In genomic region chr3:153835540-153835939, GRCh38 we compare ENCODE assay signal across 15 cellular contexts.
A peak's percentile ranks its signal among the peaks of the same experiment; 100 is the strongest.
DNase-seq lines count a peak whose midpoint lies in the region; ATAC-seq and TF ChIP-seq lines count a peak whose summit lies in the region.
"Had no signal": no experiment of that assay in that cellular context is flagged by ENCODE, and none has a peak within 500 bp of the region (broad histone marks: within the 10 kb centered on the region; RNA-seq: fewer than 3 reads in every experiment).

No MANE protein-coding gene starts in this region.

- peak; percentile 73 for ATAC-seq in GM21529 (IDR thresholded peaks at IDR 0.05; ENCODE audit: unreplicated experiment)
- peak; percentile 58 for ATAC-seq in HG03378 (IDR thresholded peaks at IDR 0.05; ENCODE audit: unreplicated experiment)
- ATAC-seq in HG03280 (IDR thresholded peaks at IDR 0.05; ENCODE audit: unreplicated experiment) = no peak
- ATAC-seq in omental fat pad (ENCODE audit: low FRiP score) = no peak
- ATAC-seq: activated CD8-positive, alpha-beta memory T cell treated with anti-CD3 and anti-CD28 coated beads, Interleukin-2, amount 10 ng/mL, durations not matched to agents 7 days and 5 days; Right ventricle myocardium inferior; stimulated activated effector memory CD8-positive, alpha-beta T cell treated with anti-CD3 and anti-CD28 coated beads, Interleukin-12 subunit alpha, Interleukin-12 subunit beta, amount 100 ng/mL, for 72 hours had no signal

- no peaks in the 10 kb centered on the region for H3K36me3 Mint-ChIP-seq in activated CD4-positive, alpha-beta T cell treated with anti-CD3 and anti-CD28 coated beads, Interleukin-2, amount 10 ng/mL, durations not matched to agents 7 days and 5 days (ENCODE audit: low read depth)
- H3K36me3 Mint-ChIP-seq: activated CD8-positive, alpha-beta memory T cell treated with anti-CD3 and anti-CD28 coated beads, Interleukin-2, amount 10 ng/mL, durations not matched to agents 7 days and 5 days; stimulated activated effector memory CD8-positive, alpha-beta T cell treated with anti-CD3 and anti-CD28 coated beads, Interleukin-12 subunit alpha, Interleukin-12 subunit beta, amount 100 ng/mL, for 72 hours had no signal

- no peaks in the 10 kb centered on the region for H3K9me3 Mint-ChIP-seq in activated CD4-positive, alpha-beta T cell treated with anti-CD3 and anti-CD28 coated beads, Interleukin-2, amount 10 ng/mL, durations not matched to agents 7 days and 5 days
- H3K9me3 Mint-ChIP-seq: stimulated activated effector memory CD8-positive, alpha-beta T cell treated with anti-CD3 and anti-CD28 coated beads, Interleukin-12 subunit alpha, Interleukin-12 subunit beta, amount 100 ng/mL, for 72 hours had no signal

- no peaks in the 10 kb centered on the region for H4K20me1 ChIP-seq in osteoblast (ENCODE audit: insufficient read depth, low read length)

- no peaks in the 10 kb centered on the region for H3K27me3 ChIP-seq in osteoblast (ENCODE audit: insufficient read depth, low read length)

- CTCF ChIA-PET in activated CD4-positive, alpha-beta T cell treated with anti-CD3 and anti-CD28 coated beads, Interleukin-2, amount 10 ng/mL, durations not matched to agents 7 days and 5 days (lab: Charles Lee) = no interaction called here

- TF ChIP-seq CTCF in GM12865 (IDR thresholded peaks at IDR 0.05; ENCODE audit: insufficient read depth, low read depth, low read length, missing control alignments) (peak; percentile 9), fibroblast of mammary gland (conservative IDR thresholded peaks at IDR 0.05; ENCODE audit: control insufficient read depth, insufficient read depth, low read depth, low read length) (peak; percentile 21), osteoblast (IDR thresholded peaks at IDR 0.05; ENCODE audit: extremely low read depth, low read depth, low read length) (no peak), omental fat pad (IDR thresholded peaks at IDR 0.05) (no peak)

- no peak overlapping the region for H3K27ac Mint-ChIP-seq in activated CD4-positive, alpha-beta T cell treated with anti-CD3 and anti-CD28 coated beads, Interleukin-2, amount 10 ng/mL, durations not matched to agents 7 days and 5 days
- H3K27ac Mint-ChIP-seq: activated CD8-positive, alpha-beta memory T cell treated with anti-CD3 and anti-CD28 coated beads, Interleukin-2, amount 10 ng/mL, durations not matched to agents 7 days and 5 days; stimulated activated effector memory CD8-positive, alpha-beta T cell treated with anti-CD3 and anti-CD28 coated beads, Interleukin-12 subunit alpha, Interleukin-12 subunit beta, amount 100 ng/mL, for 72 hours had no signal

- DNase-seq in GM12865 (ENCODE audit: low read depth) (peak; percentile 18), fibroblast of mammary gland (ENCODE audit: low read depth) (peak; percentile 17), osteoblast (ENCODE audit: insufficient read length, low spot score, missing footprints) (no peak), omental fat pad (ENCODE audit: low spot score) (no peak)
- DNase-seq in activated CD4-positive, alpha-beta T cell treated with anti-CD3 and anti-CD28 coated beads, Interleukin-2, amount 10 ng/mL, durations not matched to agents 7 days and 5 days = no peak
- DNase-seq: activated CD8-positive, alpha-beta memory T cell treated with anti-CD3 and anti-CD28 coated beads, Interleukin-2, amount 10 ng/mL, durations not matched to agents 7 days and 5 days; cerebellar nuclear complex; NCI-H1092 treated with DMSO at 0.1 percent for 48 hours had no signal

- no peaks in the 10 kb centered on the region for H3K4me1 ChIP-seq in osteoblast (ENCODE audit: insufficient read depth, low read length)
- H3K4me1 ChIP-seq: prostate gland had no signal

- H2AFZ ChIP-seq in osteoblast (ENCODE audit: low read length) = no peak overlapping the region

- H3K4me2 ChIP-seq in osteoblast (ENCODE audit: insufficient read depth, low read length) = no peak overlapping the region

- POLR2A ChIA-PET in activated CD4-positive, alpha-beta T cell treated with anti-CD3 and anti-CD28 coated beads, Interleukin-2, amount 10 ng/mL, durations not matched to agents 7 days and 5 days (lab: Charles Lee) = no interaction called here

- no peak overlapping the region for H3K4me3 ChIP-seq in GM12865 (ENCODE audit: low read depth, low read length)
- H3K4me3 ChIP-seq in fibroblast of mammary gland (ENCODE audit: control insufficient read depth, low read depth, low read length) = no peak overlapping the region
- no peak overlapping the region for H3K4me3 ChIP-seq in osteoblast (ENCODE audit: insufficient read depth, low read length)
- H3K4me3 ChIP-seq: prostate gland had no signal

- H3K27me3 Mint-ChIP-seq in activated CD4-positive, alpha-beta T cell treated with anti-CD3 and anti-CD28 coated beads, Interleukin-2, amount 10 ng/mL, durations not matched to agents 7 days and 5 days = no peaks in the 10 kb centered on the region

- no peaks in the 10 kb centered on the region for H3K9me3 ChIP-seq in osteoblast (ENCODE audit: low read depth, low read length)
- H3K9me3 ChIP-seq: prostate gland had no signal

- H3K4me3 Mint-ChIP-seq in activated CD4-positive, alpha-beta T cell treated with anti-CD3 and anti-CD28 coated beads, Interleukin-2, amount 10 ng/mL, durations not matched to agents 7 days and 5 days = no peak overlapping the region
- H3K4me3 Mint-ChIP-seq: activated CD8-positive, alpha-beta memory T cell treated with anti-CD3 and anti-CD28 coated beads, Interleukin-2, amount 10 ng/mL, durations not matched to agents 7 days and 5 days; stimulated activated effector memory CD8-positive, alpha-beta T cell treated with anti-CD3 and anti-CD28 coated beads, Interleukin-12 subunit alpha, Interleukin-12 subunit beta, amount 100 ng/mL, for 72 hours had no signal

- no peaks in the 10 kb centered on the region for H3K4me1 Mint-ChIP-seq in activated CD4-positive, alpha-beta T cell treated with anti-CD3 and anti-CD28 coated beads, Interleukin-2, amount 10 ng/mL, durations not matched to agents 7 days and 5 days
- H3K4me1 Mint-ChIP-seq: activated CD8-positive, alpha-beta memory T cell treated with anti-CD3 and anti-CD28 coated beads, Interleukin-2, amount 10 ng/mL, durations not matched to agents 7 days and 5 days; stimulated activated effector memory CD8-positive, alpha-beta T cell treated with anti-CD3 and anti-CD28 coated beads, Interleukin-12 subunit alpha, Interleukin-12 subunit beta, amount 100 ng/mL, for 72 hours had no signal

- no peak overlapping the region for H3K27ac ChIP-seq in osteoblast (ENCODE audit: low read depth, low read length)
- H3K27ac ChIP-seq: epithelial cell of prostate, prostate gland had no signal

- H3K79me2 ChIP-seq in osteoblast (ENCODE audit: insufficient read depth, low read length) = no peaks in the 10 kb centered on the region

- no peaks in the 10 kb centered on the region for H3K36me3 ChIP-seq in osteoblast (ENCODE audit: insufficient read depth, low read length)
- H3K36me3 ChIP-seq: prostate gland had no signal

Comparison
In these comparisons a context has a peak if more than half of its experiments do, and no peak if none do; other contexts are left out.
1. DNase-seq: peak in GM12865 (single experiment) and fibroblast of mammary gland (single experiment); none in activated CD4-positive, alpha-beta T cell treated with anti-CD3 and anti-CD28 coated beads, Interleukin-2, amount 10 ng/mL, durations not matched to agents 7 days and 5 days (single experiment), osteoblast (single experiment) and omental fat pad (single experiment).
2. CTCF ChIP-seq: peak in GM12865 (single experiment) and fibroblast of mammary gland (single experiment); none in osteoblast (single experiment) and omental fat pad (0 of 3).
3. ATAC-seq: peak in GM21529 (single experiment) and HG03378 (single experiment); none in HG03280 (single experiment) and omental fat pad (single experiment).